ENCODE assay signal across 1 cellular context in the genomic region with DNA sequence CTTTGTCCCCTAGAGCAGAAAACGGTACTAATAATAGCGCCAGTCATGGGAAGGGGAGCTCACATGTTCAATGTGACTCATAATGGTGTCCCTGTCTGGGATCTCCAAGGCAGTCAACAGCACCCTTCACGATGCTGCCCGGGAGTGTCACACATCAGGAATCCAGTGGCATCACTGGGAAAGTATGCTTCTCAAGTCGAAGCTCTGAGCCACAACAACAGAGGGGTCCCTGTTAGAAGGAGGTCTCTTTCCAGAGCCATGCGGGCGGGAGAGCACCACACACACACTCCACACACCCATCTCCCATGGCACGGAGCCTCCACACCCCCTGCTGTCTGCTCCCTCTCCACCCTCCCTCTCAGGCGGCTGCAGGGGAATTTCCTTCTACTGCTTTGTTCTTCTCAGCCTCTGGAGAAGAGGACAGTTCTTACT.
TF ChIP-seq lines count a peak whose summit lies in the region.

No MANE protein-coding gene starts in this region.

TF ChIP-seq in HepG2, 621 proteins besides CTCF, POLR2A, EP300 and RAD21 (continued from another document):
- TF ChIP-seq ZNF644 (CRISPR knock-in tag; IDR thresholded peaks at IDR 0.05; ENCODE audit: low read depth) = 0 out of 2 replicates have a peak, but pooled peaks have one; percentile 21
- TF ChIP-seq SRSF1 (optimal IDR thresholded peaks at IDR 0.05; ENCODE audit: low read depth, low read length) = no peak
- no peak for TF ChIP-seq RBFOX2 (IDR thresholded peaks at IDR 0.05; ENCODE audit: low read depth, low read length)
- peak; percentile 41; the same call in 1 of the 2 replicates for TF ChIP-seq HNF4A (CRISPR knock-in tag; IDR thresholded peaks at IDR 0.05)
- TF ChIP-seq, protein P1, sequence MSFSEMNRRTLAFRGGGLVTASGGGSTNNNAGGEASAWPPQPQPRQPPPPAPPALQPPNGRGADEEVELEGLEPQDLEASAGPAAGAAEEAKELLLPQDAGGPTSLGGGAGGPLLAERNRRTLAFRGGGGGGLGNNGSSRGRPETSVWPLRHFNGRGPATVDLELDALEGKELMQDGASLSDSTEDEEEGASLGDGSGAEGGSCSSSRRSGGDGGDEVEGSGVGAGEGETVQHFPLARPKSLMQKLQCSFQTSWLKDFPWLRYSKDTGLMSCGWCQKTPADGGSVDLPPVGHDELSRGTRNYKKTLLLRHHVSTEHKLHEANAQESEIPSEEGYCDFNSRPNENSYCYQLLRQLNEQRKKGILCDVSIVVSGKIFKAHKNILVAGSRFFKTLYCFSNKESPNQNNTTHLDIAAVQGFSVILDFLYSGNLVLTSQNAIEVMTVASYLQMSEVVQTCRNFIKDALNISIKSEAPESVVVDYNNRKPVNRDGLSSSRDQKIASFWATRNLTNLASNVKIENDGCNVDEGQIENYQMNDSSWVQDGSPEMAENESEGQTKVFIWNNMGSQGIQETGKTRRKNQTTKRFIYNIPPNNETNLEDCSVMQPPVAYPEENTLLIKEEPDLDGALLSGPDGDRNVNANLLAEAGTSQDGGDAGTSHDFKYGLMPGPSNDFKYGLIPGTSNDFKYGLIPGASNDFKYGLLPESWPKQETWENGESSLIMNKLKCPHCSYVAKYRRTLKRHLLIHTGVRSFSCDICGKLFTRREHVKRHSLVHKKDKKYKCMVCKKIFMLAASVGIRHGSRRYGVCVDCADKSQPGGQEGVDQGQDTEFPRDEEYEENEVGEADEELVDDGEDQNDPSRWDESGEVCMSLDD (CRISPR knock-in tag; IDR thresholded peaks at IDR 0.05; ENCODE audit: borderline replicate concordance) = no peak
- TF ChIP-seq ZNF468 (CRISPR knock-in tag; IDR thresholded peaks at IDR 0.05) = no peak
- no peak for TF ChIP-seq HDAC6 (IDR thresholded peaks at IDR 0.05; ENCODE audit: low read depth, low read length)
- TF ChIP-seq, protein P2, sequence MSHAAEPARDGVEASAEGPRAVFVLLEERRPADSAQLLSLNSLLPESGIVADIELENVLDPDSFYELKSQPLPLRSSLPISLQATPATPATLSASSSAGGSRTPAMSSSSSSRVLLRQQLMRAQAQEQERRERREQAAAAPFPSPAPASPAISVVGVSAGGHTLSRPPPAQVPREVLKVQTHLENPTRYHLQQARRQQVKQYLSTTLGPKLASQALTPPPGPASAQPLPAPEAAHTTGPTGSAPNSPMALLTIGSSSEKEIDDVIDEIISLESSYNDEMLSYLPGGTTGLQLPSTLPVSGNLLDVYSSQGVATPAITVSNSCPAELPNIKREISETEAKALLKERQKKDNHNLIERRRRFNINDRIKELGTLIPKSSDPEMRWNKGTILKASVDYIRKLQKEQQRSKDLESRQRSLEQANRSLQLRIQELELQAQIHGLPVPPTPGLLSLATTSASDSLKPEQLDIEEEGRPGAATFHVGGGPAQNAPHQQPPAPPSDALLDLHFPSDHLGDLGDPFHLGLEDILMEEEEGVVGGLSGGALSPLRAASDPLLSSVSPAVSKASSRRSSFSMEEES (CRISPR knock-in tag; IDR thresholded peaks at IDR 0.05) = peak; percentile 71
- TF ChIP-seq, protein P3, sequence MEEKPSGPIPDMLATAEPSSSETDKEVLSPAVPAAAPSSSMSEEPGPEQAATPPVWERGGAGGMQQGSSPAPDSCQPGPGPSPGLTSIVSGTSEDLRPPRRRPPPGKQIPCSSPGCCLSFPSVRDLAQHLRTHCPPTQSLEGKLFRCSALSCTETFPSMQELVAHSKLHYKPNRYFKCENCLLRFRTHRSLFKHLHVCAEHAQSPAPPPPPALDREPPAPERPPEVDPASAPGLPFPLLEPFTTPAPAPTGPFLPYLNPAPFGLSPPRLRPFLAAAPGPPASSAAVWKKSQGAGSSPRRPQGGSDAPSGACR (CRISPR knock-in tag; IDR thresholded peaks at IDR 0.05) = no peak
- TF ChIP-seq SRSF4 (IDR thresholded peaks at IDR 0.05; ENCODE audit: low read depth, low read length, poor library complexity, severe bottlenecking) = no peak
- TF ChIP-seq XRCC5 (optimal IDR thresholded peaks at IDR 0.05; ENCODE audit: low read length) = peak; percentile 53
- no peak for TF ChIP-seq SMAD9 (CRISPR knock-in tag; IDR thresholded peaks at IDR 0.05)
- peak; percentile 86 for TF ChIP-seq FOSL2 (CRISPR knock-in tag; IDR thresholded peaks at IDR 0.05)
- TF ChIP-seq, protein P4, sequence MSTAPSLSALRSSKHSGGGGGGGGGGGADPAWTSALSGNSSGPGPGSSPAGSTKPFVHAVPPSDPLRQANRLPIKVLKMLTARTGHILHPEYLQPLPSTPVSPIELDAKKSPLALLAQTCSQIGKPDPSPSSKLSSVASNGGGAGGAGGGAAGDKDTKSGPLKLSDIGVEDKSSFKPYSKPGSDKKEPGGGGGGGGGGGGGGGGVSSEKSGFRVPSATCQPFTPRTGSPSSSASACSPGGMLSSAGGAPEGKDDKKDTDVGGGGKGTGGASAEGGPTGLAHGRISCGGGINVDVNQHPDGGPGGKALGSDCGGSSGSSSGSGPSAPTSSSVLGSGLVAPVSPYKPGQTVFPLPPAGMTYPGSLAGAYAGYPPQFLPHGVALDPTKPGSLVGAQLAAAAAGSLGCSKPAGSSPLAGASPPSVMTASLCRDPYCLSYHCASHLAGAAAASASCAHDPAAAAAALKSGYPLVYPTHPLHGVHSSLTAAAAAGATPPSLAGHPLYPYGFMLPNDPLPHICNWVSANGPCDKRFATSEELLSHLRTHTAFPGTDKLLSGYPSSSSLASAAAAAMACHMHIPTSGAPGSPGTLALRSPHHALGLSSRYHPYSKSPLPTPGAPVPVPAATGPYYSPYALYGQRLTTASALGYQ (CRISPR knock-in tag; IDR thresholded peaks at IDR 0.05) = no peak
- no peak for TF ChIP-seq MZF1 (CRISPR knock-in tag; IDR thresholded peaks at IDR 0.05; ENCODE audit: borderline replicate concordance)
- TF ChIP-seq TGIF2 (CRISPR knock-in tag; IDR thresholded peaks at IDR 0.05) = no peak
- TF ChIP-seq MEF2D (CRISPR knock-in tag; IDR thresholded peaks at IDR 0.05) = peak; percentile 80
- TF ChIP-seq ZNF264 (CRISPR knock-in tag; IDR thresholded peaks at IDR 0.05) = no peak
- TF ChIP-seq, protein P5, sequence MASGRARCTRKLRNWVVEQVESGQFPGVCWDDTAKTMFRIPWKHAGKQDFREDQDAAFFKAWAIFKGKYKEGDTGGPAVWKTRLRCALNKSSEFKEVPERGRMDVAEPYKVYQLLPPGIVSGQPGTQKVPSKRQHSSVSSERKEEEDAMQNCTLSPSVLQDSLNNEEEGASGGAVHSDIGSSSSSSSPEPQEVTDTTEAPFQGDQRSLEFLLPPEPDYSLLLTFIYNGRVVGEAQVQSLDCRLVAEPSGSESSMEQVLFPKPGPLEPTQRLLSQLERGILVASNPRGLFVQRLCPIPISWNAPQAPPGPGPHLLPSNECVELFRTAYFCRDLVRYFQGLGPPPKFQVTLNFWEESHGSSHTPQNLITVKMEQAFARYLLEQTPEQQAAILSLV (CRISPR knock-in tag; IDR thresholded peaks at IDR 0.05; ENCODE audit: borderline replicate concordance) = no peak
- no peak for TF ChIP-seq ZNF296 (CRISPR knock-in tag; conservative IDR thresholded peaks at IDR 0.05)
- TF ChIP-seq CCDC6 (CRISPR knock-in tag; IDR thresholded peaks at IDR 0.05) = no peak
- TF ChIP-seq, protein P6, sequence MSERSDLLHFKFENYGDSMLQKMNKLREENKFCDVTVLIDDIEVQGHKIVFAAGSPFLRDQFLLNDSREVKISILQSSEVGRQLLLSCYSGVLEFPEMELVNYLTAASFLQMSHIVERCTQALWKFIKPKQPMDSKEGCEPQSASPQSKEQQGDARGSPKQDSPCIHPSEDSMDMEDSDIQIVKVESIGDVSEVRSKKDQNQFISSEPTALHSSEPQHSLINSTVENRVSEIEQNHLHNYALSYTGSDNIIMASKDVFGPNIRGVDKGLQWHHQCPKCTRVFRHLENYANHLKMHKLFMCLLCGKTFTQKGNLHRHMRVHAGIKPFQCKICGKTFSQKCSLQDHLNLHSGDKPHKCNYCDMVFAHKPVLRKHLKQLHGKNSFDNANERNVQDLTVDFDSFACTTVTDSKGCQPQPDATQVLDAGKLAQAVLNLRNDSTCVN (CRISPR knock-in tag; IDR thresholded peaks at IDR 0.05; ENCODE audit: borderline replicate concordance) = no peak
- no peak for TF ChIP-seq ZNF720 (CRISPR knock-in tag; IDR thresholded peaks at IDR 0.05)
- no peak for TF ChIP-seq HHEX (CRISPR knock-in tag; IDR thresholded peaks at IDR 0.05)
- TF ChIP-seq U2AF2 (IDR thresholded peaks at IDR 0.05; ENCODE audit: low read depth, low read length) = no peak
- TF ChIP-seq ARID2 (CRISPR knock-in tag; IDR thresholded peaks at IDR 0.05; ENCODE audit: borderline replicate concordance) = no peak
- TF ChIP-seq, protein P7, sequence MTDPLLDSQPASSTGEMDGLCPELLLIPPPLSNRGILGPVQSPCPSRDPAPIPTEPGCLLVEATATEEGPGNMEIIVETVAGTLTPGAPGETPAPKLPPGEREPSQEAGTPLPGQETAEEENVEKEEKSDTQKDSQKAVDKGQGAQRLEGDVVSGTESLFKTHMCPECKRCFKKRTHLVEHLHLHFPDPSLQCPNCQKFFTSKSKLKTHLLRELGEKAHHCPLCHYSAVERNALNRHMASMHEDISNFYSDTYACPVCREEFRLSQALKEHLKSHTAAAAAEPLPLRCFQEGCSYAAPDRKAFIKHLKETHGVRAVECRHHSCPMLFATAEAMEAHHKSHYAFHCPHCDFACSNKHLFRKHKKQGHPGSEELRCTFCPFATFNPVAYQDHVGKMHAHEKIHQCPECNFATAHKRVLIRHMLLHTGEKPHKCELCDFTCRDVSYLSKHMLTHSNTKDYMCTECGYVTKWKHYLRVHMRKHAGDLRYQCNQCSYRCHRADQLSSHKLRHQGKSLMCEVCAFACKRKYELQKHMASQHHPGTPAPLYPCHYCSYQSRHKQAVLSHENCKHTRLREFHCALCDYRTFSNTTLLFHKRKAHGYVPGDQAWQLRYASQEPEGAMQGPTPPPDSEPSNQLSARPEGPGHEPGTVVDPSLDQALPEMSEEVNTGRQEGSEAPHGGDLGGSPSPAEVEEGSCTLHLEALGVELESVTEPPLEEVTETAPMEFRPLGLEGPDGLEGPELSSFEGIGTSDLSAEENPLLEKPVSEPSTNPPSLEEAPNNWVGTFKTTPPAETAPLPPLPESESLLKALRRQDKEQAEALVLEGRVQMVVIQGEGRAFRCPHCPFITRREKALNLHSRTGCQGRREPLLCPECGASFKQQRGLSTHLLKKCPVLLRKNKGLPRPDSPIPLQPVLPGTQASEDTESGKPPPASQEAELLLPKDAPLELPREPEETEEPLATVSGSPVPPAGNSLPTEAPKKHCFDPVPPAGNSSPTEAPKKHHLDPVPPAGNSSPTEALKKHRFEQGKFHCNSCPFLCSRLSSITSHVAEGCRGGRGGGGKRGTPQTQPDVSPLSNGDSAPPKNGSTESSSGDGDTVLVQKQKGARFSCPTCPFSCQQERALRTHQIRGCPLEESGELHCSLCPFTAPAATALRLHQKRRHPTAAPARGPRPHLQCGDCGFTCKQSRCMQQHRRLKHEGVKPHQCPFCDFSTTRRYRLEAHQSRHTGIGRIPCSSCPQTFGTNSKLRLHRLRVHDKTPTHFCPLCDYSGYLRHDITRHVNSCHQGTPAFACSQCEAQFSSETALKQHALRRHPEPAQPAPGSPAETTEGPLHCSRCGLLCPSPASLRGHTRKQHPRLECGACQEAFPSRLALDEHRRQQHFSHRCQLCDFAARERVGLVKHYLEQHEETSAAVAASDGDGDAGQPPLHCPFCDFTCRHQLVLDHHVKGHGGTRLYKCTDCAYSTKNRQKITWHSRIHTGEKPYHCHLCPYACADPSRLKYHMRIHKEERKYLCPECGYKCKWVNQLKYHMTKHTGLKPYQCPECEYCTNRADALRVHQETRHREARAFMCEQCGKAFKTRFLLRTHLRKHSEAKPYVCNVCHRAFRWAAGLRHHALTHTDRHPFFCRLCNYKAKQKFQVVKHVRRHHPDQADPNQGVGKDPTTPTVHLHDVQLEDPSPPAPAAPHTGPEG (CRISPR knock-in tag; IDR thresholded peaks at IDR 0.05) = no peak
- TF ChIP-seq, protein P8, sequence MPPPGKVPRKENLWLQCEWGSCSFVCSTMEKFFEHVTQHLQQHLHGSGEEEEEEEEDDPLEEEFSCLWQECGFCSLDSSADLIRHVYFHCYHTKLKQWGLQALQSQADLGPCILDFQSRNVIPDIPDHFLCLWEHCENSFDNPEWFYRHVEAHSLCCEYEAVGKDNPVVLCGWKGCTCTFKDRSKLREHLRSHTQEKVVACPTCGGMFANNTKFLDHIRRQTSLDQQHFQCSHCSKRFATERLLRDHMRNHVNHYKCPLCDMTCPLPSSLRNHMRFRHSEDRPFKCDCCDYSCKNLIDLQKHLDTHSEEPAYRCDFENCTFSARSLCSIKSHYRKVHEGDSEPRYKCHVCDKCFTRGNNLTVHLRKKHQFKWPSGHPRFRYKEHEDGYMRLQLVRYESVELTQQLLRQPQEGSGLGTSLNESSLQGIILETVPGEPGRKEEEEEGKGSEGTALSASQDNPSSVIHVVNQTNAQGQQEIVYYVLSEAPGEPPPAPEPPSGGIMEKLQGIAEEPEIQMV (CRISPR knock-in tag; IDR thresholded peaks at IDR 0.05; ENCODE audit: low read depth) = no peak
- TF ChIP-seq, protein P9, sequence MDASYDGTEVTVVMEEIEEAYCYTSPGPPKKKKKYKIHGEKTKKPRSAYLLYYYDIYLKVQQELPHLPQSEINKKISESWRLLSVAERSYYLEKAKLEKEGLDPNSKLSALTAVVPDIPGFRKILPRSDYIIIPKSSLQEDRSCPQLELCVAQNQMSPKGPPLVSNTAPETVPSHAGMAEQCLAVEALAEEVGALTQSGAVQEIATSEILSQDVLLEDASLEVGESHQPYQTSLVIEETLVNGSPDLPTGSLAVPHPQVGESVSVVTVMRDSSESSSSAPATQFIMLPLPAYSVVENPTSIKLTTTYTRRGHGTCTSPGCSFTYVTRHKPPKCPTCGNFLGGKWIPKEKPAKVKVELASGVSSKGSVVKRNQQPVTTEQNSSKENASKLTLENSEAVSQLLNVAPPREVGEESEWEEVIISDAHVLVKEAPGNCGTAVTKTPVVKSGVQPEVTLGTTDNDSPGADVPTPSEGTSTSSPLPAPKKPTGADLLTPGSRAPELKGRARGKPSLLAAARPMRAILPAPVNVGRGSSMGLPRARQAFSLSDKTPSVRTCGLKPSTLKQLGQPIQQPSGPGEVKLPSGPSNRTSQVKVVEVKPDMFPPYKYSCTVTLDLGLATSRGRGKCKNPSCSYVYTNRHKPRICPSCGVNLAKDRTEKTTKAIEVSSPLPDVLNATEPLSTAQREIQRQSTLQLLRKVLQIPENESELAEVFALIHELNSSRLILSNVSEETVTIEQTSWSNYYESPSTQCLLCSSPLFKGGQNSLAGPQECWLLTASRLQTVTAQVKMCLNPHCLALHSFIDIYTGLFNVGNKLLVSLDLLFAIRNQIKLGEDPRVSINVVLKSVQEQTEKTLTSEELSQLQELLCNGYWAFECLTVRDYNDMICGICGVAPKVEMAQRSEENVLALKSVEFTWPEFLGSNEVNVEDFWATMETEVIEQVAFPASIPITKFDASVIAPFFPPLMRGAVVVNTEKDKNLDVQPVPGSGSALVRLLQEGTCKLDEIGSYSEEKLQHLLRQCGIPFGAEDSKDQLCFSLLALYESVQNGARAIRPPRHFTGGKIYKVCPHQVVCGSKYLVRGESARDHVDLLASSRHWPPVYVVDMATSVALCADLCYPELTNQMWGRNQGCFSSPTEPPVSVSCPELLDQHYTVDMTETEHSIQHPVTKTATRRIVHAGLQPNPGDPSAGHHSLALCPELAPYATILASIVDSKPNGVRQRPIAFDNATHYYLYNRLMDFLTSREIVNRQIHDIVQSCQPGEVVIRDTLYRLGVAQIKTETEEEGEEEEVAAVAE (CRISPR knock-in tag; IDR thresholded peaks at IDR 0.05; ENCODE audit: borderline replicate concordance) = no peak
- TF ChIP-seq RARA (CRISPR knock-in tag; IDR thresholded peaks at IDR 0.05) = peak; percentile 36; the same call in 1 of the 2 replicates
TF ChIP-seq in HepG2: peak in this region for 8.
